Comparison of ENCODE assay signal across 36 cellular contexts in the genomic region with DNA sequence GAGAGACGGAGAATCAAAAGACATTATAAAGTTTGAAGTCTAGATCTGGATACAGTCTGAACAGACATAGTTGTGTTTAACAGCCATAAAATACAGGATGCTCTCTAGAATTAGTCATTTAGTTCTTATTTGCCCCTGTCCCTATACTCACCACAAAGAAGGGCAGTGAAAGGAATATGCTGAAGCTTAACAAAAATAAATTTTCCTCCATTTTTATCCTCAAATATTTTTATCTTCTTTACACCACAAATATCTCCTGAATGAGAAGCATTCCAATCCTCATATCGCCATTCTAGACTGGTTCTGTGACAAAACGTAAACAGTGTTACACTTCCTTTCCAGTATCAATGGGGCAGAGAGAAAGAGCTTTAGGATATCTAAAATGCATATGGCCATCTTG. TPM values are rescaled to one million over a fixed set of nuclear protein-coding genes. Genes with fewer than 3 reads are reported as not detected.
"Had no signal": no experiment of that assay in that cellular context is flagged by ENCODE, and none has a peak within 500 bp of the region (broad histone marks: within the 10 kb centered on the region; RNA-seq: fewer than 3 reads in every experiment).

No MANE protein-coding gene starts in this region.

- H3K4me3 ChIP-seq: heart left ventricle, left ventricle myocardium inferior, lung, right atrium auricular region, right lobe of liver, stomach, testis, thyroid gland, transverse colon, upper lobe of left lung, vagina had no signal

- H3K27ac ChIP-seq: heart left ventricle, left ventricle myocardium inferior, parathyroid adenoma, right atrium auricular region, right lobe of liver, stomach, testis, thyroid gland, transverse colon, upper lobe of left lung, vagina had no signal

- H3K27me3 ChIP-seq: heart left ventricle, right atrium auricular region, right lobe of liver, stomach, testis, thyroid gland, transverse colon, upper lobe of left lung, vagina had no signal

- H3K79me2 ChIP-seq: parathyroid adenoma had no signal

- H3K9me3 ChIP-seq: heart left ventricle, left ventricle myocardium inferior, right atrium auricular region, right lobe of liver, stomach, testis, thyroid gland, transverse colon, upper lobe of left lung, vagina had no signal

- DNase-seq: heart left ventricle; hypothalamus; immature natural killer cell; islet precursor cell; left ventricle myocardium inferior; mesendoderm; naive thymus-derived CD4-positive, alpha-beta T cell; nucleus accumbens; right lobe of liver; small intestine; stimulated activated CD4-positive, alpha-beta T cell treated with anti-CD3 and anti-CD28 coated beads, Interleukin-1b, Interleukin-23, amount 100 ng/mL, for 48 hours; stimulated activated CD4-positive, alpha-beta T cell treated with anti-CD3 and anti-CD28 coated beads, Interleukin-2, amount 100 ng/mL, for 48 hours; stimulated activated CD4-positive, alpha-beta T cell treated with anti-CD3 and anti-CD28 coated beads, Interleukin-4, amount 100 ng/mL, for 4 hours; stimulated activated CD8-positive, alpha-beta memory T cell treated with anti-CD3 and anti-CD28 coated beads, Interleukin-4, amount 100 ng/mL, for 48 hours; stimulated activated naive CD8-positive, alpha-beta T cell treated with anti-CD3 and anti-CD28 coated beads, Interleukin-15, Interleukin-2, amounts not matched to agents 100 U/mL and 50 U/mL, for 24 hours; stomach; testis; thyroid gland; transverse colon; upper lobe of left lung had no signal

- H3K36me3 ChIP-seq: heart left ventricle, left ventricle myocardium inferior, right atrium auricular region, right lobe of liver, stomach, thyroid gland, transverse colon, upper lobe of left lung, vagina had no signal

- ATAC-seq: heart left ventricle; naive thymus-derived CD4-positive, alpha-beta T cell; natural killer cell treated with Interleukin-12 subunit alpha and Interleukin-12 subunit beta and Interleukin-15 and Interleukin-18, amount 100 ng/mL, for 72 hours; right lobe of liver; stimulated activated memory B cell treated with anti-CD40 and anti-IgM and Interleukin-4, amounts not matched to agents 10 μg/mL and 1 μg/mL and 100 μg/mL, for 72 hours; stimulated activated naive CD8-positive, alpha-beta T cell treated with anti-CD3 and anti-CD28 coated beads, Interleukin-15, Interleukin-2, amounts not matched to agents 100 U/mL and 50 U/mL, for 24 hours had no signal

- H3K9ac ChIP-seq: parathyroid adenoma had no signal

- H3K4me1 ChIP-seq: heart left ventricle, left ventricle myocardium inferior, parathyroid adenoma, right atrium auricular region, right lobe of liver, stomach, testis, thyroid gland, transverse colon, upper lobe of left lung, vagina had no signal

- H2AFZ ChIP-seq: parathyroid adenoma had no signal

RNA-seq across cellular contexts. Expression of gene OR9A2, which starts 1.6 kb away (rescaled TPM):
- total RNA-seq: kidney epithelial cell; left ventricle myocardium inferior; lower leg skin; mononuclear cell; naive thymus-derived CD4-positive, alpha-beta T cell; natural killer cell treated with Interleukin-12 subunit alpha and Interleukin-12 subunit beta and Interleukin-15 and Interleukin-18, amount 100 ng/mL, for 72 hours; neural crest cell; osteoblast; posterior vena cava; pulmonary artery endothelial cell; renal cortical epithelial cell; right atrium auricular region; right lobe of liver; stomach; transverse colon; upper lobe of left lung; vagina had no signal
- polyA plus RNA-seq: heart left ventricle; immature natural killer cell; lung; naive thymus-derived CD4-positive, alpha-beta T cell; small intestine; stomach; urinary bladder had no signal

RNA-seq across cellular contexts. Expression of gene OR6V1, which starts 26.8 kb away (rescaled TPM):
- total RNA-seq: heart left ventricle; kidney epithelial cell; left ventricle myocardium inferior; lower leg skin; lung; mesothelial cell of epicardium; mononuclear cell; naive thymus-derived CD4-positive, alpha-beta T cell; natural killer cell treated with Interleukin-12 subunit alpha and Interleukin-12 subunit beta and Interleukin-15 and Interleukin-18, amount 100 ng/mL, for 72 hours; neural crest cell; osteoblast; posterior vena cava; pulmonary artery endothelial cell; renal cortical epithelial cell; right atrium auricular region; right lobe of liver; stomach; testis; thyroid gland; transverse colon; upper lobe of left lung; urinary bladder; vagina had no signal
- polyA plus RNA-seq: heart left ventricle; immature natural killer cell; lung; naive thymus-derived CD4-positive, alpha-beta T cell; small intestine; stomach; urinary bladder had no signal
